In the genomic region with DNA sequence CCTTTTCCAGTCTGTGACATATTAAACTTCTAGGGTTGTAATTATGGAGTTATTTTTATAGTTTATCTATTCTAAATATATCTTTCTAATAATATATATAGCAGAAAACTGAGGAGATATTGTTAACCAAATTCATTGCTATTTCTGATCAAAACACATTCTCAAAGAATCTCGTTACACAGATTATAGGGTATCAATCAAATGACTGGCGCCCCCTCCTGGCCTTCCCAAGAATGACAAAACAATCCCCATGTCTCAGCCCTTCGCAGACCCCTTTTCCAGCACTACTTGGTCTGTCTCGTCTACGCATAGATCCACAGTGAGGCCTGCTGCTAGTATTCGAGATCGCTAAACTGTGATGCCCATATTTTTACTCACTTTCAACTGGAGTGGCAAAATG, we compare ENCODE assay signal across 8 cellular contexts.
DNase-seq lines count a peak whose midpoint lies in the region; ATAC-seq and TF ChIP-seq lines count a peak whose summit lies in the region.

No MANE protein-coding gene starts in this region.

- H3K4me3 ChIP-seq in AG09309 (ENCODE audit: control insufficient read depth, low read depth, low read length), result no peak overlapping the region
- H3K4me3 ChIP-seq in HAP-1, result no peak overlapping the region

- no peak for DNase-seq in AG09309 (ENCODE audit: low read depth)
- DNase-seq in HAP-1 (ENCODE audit: low spot score in 2 of 2), result peak; percentile 63 to 81
- peak; percentile 14 to 36 for DNase-seq in activated CD4-positive, alpha-beta T cell treated with anti-CD3 and anti-CD28 coated beads, Interleukin-2, amount 50 U/mL, for 4 hours
- peak; percentile 56 for DNase-seq in glutamatergic neuron
- DNase-seq in stimulated activated CD8-positive, alpha-beta memory T cell treated with anti-CD3 and anti-CD28 coated beads, Interleukin-4, amount 100 ng/mL, for 48 hours, result peak; percentile 64
- DNase-seq in NCI-H146 (lab: John Stamatoyannopoulos, UW), result no peak

- H3K4me3 Mint-ChIP-seq in glutamatergic neuron (ENCODE audit: unreplicated experiment), result no peak overlapping the region

- no peak for ATAC-seq in HG03571 (IDR thresholded peaks at IDR 0.05; ENCODE audit: unreplicated experiment)
- no peak for ATAC-seq in GM18517 (IDR thresholded peaks at IDR 0.05; ENCODE audit: unreplicated experiment)

- no peaks in the 10 kb centered on the region; the same call in 1 of the 2 replicates for H3K36me3 ChIP-seq in HAP-1 (replicated peaks)

- no peaks in the 10 kb centered on the region for H3K9me3 Mint-ChIP-seq in glutamatergic neuron (ENCODE audit: unreplicated experiment)

- H3K9me3 ChIP-seq in HAP-1, result no peaks in the 10 kb centered on the region

- in situ Hi-C loops in HAP-1 (cut with MboI; ENCODE audit: low sequenced_read_pairs), result loop anchor here (25.0 kb wide), 1 partner anchor 611 kb away; no protein-coding TSS in a partner anchor

- H3K27me3 Mint-ChIP-seq in glutamatergic neuron (ENCODE audit: unreplicated experiment), result peaks cover 1% of the 10 kb centered on the region

- peak overlapping the region; percentile 43 for H3K27ac Mint-ChIP-seq in glutamatergic neuron (ENCODE audit: unreplicated experiment)

- no peaks in the 10 kb centered on the region for H3K27me3 ChIP-seq in HAP-1 (ENCODE audit: low read depth)

- TF ChIP-seq CTCF in AG09309 (IDR thresholded peaks at IDR 0.05; ENCODE audit: control insufficient read depth, insufficient read depth, low read depth, low read length, missing control alignments) (peak; percentile 48), glutamatergic neuron (IDR thresholded peaks at IDR 0.05; ENCODE audit: partially characterized antibody, unreplicated experiment) (peak; percentile 72)

- no peaks in the 10 kb centered on the region for H3K36me3 Mint-ChIP-seq in glutamatergic neuron (ENCODE audit: unreplicated experiment)

- peaks cover 32% of the 10 kb centered on the region for H3K4me1 ChIP-seq in HAP-1

- H3K4me1 Mint-ChIP-seq in glutamatergic neuron (ENCODE audit: low read depth, unreplicated experiment), result peaks cover 12% of the 10 kb centered on the region

Comparison
In these comparisons a context has a peak if more than half of its experiments do, and no peak if none do; other contexts are left out.
1. DNase-seq: peak in HAP-1 (2 of 2), activated CD4-positive, alpha-beta T cell treated with anti-CD3 and anti-CD28 coated beads, Interleukin-2, amount 50 U/mL, for 4 hours (2 of 2), glutamatergic neuron (single experiment) and stimulated activated CD8-positive, alpha-beta memory T cell treated with anti-CD3 and anti-CD28 coated beads, Interleukin-4, amount 100 ng/mL, for 48 hours (single experiment); none in AG09309 (single experiment) and NCI-H146 (single experiment).